1 cellular context compared by ENCODE assay signal in the genomic region with DNA sequence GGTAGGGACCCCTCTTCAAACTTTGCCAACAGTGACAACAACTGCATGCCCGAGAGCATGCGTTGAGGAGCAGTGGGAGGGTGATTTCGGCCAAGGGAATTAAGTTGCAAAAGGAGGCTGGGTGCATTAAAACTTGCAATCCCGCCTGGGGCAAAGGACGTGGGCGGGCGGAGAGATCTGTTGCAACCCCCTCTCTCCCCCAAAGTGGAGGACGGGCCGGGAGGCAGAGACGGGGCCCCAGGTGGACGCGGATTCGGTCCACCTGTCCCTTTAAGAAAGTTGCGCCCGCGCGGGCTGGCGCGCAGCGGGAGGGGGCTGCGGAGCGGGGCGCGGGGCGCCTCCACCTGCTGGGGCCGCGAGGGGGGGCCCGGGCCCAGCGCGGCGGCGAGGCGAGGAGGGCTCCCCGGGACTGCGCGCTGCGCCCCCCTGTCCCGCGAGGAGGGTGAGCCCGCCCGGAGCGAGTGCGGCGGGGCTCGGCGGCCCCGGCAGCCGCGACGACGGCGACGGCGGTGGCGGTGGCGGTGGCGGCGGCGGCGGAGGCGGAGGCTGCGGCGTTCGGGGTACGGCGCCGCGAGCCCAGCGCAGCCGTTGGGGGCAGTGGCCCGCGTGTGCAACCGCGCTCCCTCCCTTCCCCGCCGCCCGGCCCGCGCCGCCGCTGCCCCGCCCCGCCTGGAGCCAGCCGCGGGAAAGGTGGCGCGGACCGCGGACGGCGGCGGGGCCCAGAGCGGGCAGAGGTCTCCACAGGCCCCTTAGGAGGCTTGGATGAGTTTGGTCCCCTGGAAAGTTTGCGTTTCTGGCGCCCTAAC.
TF ChIP-seq lines count a peak whose summit lies in the region.

No MANE protein-coding gene starts in this region.

TF ChIP-seq in GM23338, 12 proteins besides CTCF, POLR2A, EP300 and RAD21:
- TF ChIP-seq, protein P1, sequence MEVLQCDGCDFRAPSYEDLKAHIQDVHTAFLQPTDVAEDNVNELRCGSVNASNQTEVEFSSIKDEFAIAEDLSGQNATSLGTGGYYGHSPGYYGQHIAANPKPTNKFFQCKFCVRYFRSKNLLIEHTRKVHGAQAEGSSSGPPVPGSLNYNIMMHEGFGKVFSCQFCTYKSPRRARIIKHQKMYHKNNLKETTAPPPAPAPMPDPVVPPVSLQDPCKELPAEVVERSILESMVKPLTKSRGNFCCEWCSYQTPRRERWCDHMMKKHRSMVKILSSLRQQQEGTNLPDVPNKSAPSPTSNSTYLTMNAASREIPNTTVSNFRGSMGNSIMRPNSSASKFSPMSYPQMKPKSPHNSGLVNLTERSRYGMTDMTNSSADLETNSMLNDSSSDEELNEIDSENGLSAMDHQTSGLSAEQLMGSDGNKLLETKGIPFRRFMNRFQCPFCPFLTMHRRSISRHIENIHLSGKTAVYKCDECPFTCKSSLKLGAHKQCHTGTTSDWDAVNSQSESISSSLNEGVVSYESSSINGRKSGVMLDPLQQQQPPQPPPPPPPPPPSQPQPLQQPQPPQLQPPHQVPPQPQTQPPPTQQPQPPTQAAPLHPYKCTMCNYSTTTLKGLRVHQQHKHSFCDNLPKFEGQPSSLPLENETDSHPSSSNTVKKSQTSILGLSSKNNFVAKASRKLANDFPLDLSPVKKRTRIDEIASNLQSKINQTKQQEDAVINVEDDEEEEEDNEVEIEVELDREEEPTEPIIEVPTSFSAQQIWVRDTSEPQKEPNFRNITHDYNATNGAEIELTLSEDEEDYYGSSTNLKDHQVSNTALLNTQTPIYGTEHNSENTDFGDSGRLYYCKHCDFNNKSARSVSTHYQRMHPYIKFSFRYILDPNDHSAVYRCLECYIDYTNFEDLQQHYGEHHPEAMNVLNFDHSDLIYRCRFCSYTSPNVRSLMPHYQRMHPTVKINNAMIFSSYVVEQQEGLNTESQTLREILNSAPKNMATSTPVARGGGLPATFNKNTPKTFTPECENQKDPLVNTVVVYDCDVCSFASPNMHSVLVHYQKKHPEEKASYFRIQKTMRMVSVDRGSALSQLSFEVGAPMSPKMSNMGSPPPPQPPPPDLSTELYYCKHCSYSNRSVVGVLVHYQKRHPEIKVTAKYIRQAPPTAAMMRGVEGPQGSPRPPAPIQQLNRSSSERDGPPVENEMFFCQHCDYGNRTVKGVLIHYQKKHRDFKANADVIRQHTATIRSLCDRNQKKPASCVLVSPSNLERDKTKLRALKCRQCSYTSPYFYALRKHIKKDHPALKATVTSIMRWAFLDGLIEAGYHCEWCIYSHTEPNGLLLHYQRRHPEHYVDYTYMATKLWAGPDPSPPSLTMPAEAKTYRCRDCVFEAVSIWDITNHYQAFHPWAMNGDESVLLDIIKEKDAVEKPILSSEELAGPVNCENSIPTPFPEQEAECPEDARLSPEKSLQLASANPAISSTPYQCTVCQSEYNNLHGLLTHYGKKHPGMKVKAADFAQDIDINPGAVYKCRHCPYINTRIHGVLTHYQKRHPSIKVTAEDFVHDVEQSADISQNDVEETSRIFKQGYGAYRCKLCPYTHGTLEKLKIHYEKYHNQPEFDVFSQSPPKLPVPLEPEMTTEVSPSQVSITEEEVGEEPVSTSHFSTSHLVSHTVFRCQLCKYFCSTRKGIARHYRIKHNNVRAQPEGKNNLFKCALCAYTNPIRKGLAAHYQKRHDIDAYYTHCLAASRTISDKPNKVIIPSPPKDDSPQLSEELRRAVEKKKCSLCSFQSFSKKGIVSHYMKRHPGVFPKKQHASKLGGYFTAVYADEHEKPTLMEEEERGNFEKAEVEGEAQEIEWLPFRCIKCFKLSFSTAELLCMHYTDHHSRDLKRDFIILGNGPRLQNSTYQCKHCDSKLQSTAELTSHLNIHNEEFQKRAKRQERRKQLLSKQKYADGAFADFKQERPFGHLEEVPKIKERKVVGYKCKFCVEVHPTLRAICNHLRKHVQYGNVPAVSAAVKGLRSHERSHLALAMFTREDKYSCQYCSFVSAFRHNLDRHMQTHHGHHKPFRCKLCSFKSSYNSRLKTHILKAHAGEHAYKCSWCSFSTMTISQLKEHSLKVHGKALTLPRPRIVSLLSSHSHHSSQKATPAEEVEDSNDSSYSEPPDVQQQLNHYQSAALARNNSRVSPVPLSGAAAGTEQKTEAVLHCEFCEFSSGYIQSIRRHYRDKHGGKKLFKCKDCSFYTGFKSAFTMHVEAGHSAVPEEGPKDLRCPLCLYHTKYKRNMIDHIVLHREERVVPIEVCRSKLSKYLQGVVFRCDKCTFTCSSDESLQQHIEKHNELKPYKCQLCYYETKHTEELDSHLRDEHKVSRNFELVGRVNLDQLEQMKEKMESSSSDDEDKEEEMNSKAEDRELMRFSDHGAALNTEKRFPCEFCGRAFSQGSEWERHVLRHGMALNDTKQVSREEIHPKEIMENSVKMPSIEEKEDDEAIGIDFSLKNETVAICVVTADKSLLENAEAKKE (CRISPR knock-in tag; IDR thresholded peaks at IDR 0.05): no peak
- TF ChIP-seq, protein P2, sequence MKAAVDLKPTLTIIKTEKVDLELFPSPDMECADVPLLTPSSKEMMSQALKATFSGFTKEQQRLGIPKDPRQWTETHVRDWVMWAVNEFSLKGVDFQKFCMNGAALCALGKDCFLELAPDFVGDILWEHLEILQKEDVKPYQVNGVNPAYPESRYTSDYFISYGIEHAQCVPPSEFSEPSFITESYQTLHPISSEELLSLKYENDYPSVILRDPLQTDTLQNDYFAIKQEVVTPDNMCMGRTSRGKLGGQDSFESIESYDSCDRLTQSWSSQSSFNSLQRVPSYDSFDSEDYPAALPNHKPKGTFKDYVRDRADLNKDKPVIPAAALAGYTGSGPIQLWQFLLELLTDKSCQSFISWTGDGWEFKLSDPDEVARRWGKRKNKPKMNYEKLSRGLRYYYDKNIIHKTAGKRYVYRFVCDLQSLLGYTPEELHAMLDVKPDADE (IDR thresholded peaks at IDR 0.05): no peak
- TF ChIP-seq CREB1 (CRISPR knock-in tag; IDR thresholded peaks at IDR 0.05; ENCODE audit: low read depth) (no peak), ZNF331 (CRISPR knock-in tag; IDR thresholded peaks at IDR 0.05; ENCODE audit: low read depth) (no peak), STAT1 (IDR thresholded peaks at IDR 0.05; ENCODE audit: unreplicated experiment) (no peak), JUNB (IDR thresholded peaks at IDR 0.05; ENCODE audit: unreplicated experiment) (no peak), EZH2phosphoT487 (IDR thresholded peaks at IDR 0.05; ENCODE audit: unreplicated experiment) (no peak), EZH2 (IDR thresholded peaks at IDR 0.05; ENCODE audit: low read depth, unreplicated experiment) (no peak), ZNF114 (CRISPR knock-in tag; IDR thresholded peaks at IDR 0.05) (no peak), NANOG (IDR thresholded peaks at IDR 0.05; ENCODE audit: borderline replicate concordance) (no peak), POLR2AphosphoS5 (IDR thresholded peaks at IDR 0.05; ENCODE audit: low read depth) (no peak)
- TF ChIP-seq, protein P3, sequence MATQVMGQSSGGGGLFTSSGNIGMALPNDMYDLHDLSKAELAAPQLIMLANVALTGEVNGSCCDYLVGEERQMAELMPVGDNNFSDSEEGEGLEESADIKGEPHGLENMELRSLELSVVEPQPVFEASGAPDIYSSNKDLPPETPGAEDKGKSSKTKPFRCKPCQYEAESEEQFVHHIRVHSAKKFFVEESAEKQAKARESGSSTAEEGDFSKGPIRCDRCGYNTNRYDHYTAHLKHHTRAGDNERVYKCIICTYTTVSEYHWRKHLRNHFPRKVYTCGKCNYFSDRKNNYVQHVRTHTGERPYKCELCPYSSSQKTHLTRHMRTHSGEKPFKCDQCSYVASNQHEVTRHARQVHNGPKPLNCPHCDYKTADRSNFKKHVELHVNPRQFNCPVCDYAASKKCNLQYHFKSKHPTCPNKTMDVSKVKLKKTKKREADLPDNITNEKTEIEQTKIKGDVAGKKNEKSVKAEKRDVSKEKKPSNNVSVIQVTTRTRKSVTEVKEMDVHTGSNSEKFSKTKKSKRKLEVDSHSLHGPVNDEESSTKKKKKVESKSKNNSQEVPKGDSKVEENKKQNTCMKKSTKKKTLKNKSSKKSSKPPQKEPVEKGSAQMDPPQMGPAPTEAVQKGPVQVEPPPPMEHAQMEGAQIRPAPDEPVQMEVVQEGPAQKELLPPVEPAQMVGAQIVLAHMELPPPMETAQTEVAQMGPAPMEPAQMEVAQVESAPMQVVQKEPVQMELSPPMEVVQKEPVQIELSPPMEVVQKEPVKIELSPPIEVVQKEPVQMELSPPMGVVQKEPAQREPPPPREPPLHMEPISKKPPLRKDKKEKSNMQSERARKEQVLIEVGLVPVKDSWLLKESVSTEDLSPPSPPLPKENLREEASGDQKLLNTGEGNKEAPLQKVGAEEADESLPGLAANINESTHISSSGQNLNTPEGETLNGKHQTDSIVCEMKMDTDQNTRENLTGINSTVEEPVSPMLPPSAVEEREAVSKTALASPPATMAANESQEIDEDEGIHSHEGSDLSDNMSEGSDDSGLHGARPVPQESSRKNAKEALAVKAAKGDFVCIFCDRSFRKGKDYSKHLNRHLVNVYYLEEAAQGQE (IDR thresholded peaks at IDR 0.05; ENCODE audit: unreplicated experiment): no peak
TF ChIP-seq in GM23338: peak in this region for 0.
